1 cellular context compared by ENCODE assay signal in the genomic region with DNA sequence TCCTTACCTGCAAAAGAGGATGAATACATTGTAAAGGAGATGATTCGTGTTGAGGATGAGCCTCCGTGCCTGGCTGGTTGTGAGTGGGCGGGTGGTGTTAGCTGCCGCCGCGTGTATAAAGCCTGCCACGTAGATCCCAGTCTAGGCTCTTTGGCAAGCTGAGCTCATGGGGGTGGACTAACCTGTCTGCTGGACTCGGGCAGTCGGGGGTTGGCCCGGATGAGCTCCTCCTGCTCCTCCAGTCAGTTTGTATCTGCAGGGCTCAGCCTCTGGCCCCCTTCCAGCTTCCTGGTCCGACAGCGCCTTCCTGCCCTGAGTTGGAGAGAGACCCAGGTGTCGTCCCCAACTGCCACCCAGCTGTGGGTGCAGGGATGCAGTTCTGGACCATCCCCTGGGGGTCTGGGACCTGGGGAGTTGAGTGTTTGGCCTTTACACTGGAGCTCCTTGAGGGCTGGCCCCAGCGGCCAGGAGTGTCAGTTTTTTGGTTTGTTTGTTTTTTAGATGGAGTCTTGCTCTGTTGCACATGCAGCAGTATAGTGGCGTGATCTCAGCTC.
TF ChIP-seq lines count a peak whose summit lies in the region.

No MANE protein-coding gene starts in this region.

TF ChIP-seq in WTC11, 78 proteins besides CTCF, POLR2A, EP300 and RAD21 (continued from another document):
- TF ChIP-seq ATF3 (CRISPR knock-in tag; conservative IDR thresholded peaks at IDR 0.05) (no peak), CREM (CRISPR knock-in tag; IDR thresholded peaks at IDR 0.05) (no peak), FOXP1 (CRISPR knock-in tag; IDR thresholded peaks at IDR 0.05; ENCODE audit: borderline replicate concordance) (no peak)
- TF ChIP-seq, protein P1, sequence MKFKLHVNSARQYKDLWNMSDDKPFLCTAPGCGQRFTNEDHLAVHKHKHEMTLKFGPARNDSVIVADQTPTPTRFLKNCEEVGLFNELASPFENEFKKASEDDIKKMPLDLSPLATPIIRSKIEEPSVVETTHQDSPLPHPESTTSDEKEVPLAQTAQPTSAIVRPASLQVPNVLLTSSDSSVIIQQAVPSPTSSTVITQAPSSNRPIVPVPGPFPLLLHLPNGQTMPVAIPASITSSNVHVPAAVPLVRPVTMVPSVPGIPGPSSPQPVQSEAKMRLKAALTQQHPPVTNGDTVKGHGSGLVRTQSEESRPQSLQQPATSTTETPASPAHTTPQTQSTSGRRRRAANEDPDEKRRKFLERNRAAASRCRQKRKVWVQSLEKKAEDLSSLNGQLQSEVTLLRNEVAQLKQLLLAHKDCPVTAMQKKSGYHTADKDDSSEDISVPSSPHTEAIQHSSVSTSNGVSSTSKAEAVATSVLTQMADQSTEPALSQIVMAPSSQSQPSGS (CRISPR knock-in tag; IDR thresholded peaks at IDR 0.05; ENCODE audit: borderline replicate concordance, low read depth): no peak
- TF ChIP-seq, protein P2, sequence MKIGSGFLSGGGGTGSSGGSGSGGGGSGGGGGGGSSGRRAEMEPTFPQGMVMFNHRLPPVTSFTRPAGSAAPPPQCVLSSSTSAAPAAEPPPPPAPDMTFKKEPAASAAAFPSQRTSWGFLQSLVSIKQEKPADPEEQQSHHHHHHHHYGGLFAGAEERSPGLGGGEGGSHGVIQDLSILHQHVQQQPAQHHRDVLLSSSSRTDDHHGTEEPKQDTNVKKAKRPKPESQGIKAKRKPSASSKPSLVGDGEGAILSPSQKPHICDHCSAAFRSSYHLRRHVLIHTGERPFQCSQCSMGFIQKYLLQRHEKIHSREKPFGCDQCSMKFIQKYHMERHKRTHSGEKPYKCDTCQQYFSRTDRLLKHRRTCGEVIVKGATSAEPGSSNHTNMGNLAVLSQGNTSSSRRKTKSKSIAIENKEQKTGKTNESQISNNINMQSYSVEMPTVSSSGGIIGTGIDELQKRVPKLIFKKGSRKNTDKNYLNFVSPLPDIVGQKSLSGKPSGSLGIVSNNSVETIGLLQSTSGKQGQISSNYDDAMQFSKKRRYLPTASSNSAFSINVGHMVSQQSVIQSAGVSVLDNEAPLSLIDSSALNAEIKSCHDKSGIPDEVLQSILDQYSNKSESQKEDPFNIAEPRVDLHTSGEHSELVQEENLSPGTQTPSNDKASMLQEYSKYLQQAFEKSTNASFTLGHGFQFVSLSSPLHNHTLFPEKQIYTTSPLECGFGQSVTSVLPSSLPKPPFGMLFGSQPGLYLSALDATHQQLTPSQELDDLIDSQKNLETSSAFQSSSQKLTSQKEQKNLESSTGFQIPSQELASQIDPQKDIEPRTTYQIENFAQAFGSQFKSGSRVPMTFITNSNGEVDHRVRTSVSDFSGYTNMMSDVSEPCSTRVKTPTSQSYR (CRISPR knock-in tag; IDR thresholded peaks at IDR 0.05): no peak
- TF ChIP-seq, protein P3, sequence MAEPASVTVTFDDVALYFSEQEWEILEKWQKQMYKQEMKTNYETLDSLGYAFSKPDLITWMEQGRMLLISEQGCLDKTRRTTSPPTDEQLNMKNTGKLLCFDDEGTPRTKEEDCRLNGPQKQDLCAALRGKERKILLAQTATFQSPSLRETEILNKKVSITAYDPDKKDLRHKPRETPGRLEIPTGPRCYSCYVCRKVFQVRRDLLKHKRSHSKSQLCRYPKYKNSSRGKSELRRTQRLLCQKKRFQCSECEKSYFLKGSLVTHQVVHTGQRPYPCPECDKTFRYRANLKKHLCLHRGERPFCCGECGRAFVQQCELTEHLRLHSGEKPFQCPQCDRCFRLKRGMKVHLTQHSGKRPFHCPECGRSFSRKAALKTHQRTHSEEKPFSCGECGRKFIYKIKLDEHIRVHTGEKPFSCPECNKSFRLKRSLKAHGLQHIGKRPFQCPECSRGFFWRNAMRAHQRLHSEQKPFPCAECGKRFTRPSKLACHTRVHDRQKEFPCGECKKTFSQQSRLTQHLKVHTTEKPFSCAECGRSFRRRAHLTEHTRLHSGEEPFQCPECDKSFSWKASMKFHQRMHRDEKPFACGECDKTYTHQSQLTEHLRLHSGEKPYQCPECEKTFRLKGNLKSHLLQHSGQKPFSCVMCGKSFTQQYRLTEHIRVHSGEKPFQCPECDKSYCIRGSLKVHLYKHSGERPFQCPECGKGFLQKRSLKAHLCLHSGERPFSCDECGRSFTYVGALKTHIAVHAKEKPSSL (CRISPR knock-in tag; conservative IDR thresholded peaks at IDR 0.05): no peak
